1 cellular context compared by ENCODE assay signal in the genomic region with DNA sequence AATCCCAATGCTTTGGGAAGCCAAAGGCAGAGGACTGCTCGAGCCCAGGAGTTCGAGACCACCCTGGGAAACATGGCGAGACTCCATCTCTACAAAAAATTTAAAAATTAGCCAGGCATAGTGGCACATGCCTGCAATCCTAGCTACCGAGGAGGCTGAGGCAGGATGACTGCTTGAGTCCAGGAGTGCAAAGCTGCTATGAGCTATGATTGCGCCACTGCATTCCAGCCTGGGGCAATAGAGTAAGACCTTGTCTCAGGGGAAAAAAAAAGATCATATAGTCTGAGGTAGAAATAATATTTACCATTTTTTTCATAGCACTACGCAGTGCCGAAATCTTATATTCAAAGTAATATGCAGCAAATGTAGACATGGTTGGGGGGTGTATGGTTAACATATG.
TF ChIP-seq lines count a peak whose summit lies in the region.

No MANE protein-coding gene starts in this region.

TF ChIP-seq in HepG2, 621 proteins besides CTCF, POLR2A, EP300 and RAD21 (continued from another document and continues in another):
- TF ChIP-seq SOX6 (IDR thresholded peaks at IDR 0.05) (no peak), SOX6 (CRISPR knock-in tag; IDR thresholded peaks at IDR 0.05) (peak; percentile 59), GMEB2 (CRISPR knock-in tag; IDR thresholded peaks at IDR 0.05; ENCODE audit: low read depth) (no peak), ATAD3A (CRISPR knock-in tag; IDR thresholded peaks at IDR 0.05) (no peak), ZNF597 (CRISPR knock-in tag; IDR thresholded peaks at IDR 0.05) (no peak), ISX (CRISPR knock-in tag; conservative IDR thresholded peaks at IDR 0.05) (no peak), POLR2AphosphoS2 (IDR thresholded peaks at IDR 0.05; ENCODE audit: low read depth, low read length) (no peak), KDM5A (IDR thresholded peaks at IDR 0.05; ENCODE audit: borderline replicate concordance, low read length) (no peak), ZBTB49 (CRISPR knock-in tag; IDR thresholded peaks at IDR 0.05; ENCODE audit: borderline replicate concordance) (no peak), MED13 (CRISPR knock-in tag; IDR thresholded peaks at IDR 0.05) (no peak), ZNF572 (CRISPR knock-in tag; IDR thresholded peaks at IDR 0.05) (no peak), ZNF768 (CRISPR knock-in tag; IDR thresholded peaks at IDR 0.05) (no peak), ZSCAN31 (CRISPR knock-in tag; IDR thresholded peaks at IDR 0.05; ENCODE audit: low read depth) (no peak), ZFP90 (CRISPR knock-in tag; IDR thresholded peaks at IDR 0.05; ENCODE audit: borderline replicate concordance) (peak; percentile 97), ZNF207 (IDR thresholded peaks at IDR 0.05; ENCODE audit: borderline replicate concordance) (no peak), NFE2L2 (IDR thresholded peaks at IDR 0.05; ENCODE audit: low read length) (no peak), ZNF367 (CRISPR knock-in tag; IDR thresholded peaks at IDR 0.05; ENCODE audit: borderline replicate concordance) (no peak), ZNF24 (IDR thresholded peaks at IDR 0.05) (no peak), CEBPG (CRISPR knock-in tag; IDR thresholded peaks at IDR 0.05) (peak; percentile 99), GFI1 (CRISPR knock-in tag; IDR thresholded peaks at IDR 0.05; ENCODE audit: borderline replicate concordance) (no peak), HNRNPUL1 (IDR thresholded peaks at IDR 0.05; ENCODE audit: low read depth, low read length) (no peak), KDM4B (CRISPR knock-in tag; IDR thresholded peaks at IDR 0.05) (peak; percentile 73; the same call in 1 of the 2 replicates), FOXA3 (CRISPR knock-in tag; IDR thresholded peaks at IDR 0.05) (peak; percentile 78), BCL3 (CRISPR knock-in tag; IDR thresholded peaks at IDR 0.05) (no peak), MYPOP (CRISPR knock-in tag; IDR thresholded peaks at IDR 0.05) (no peak), NPAS2 (CRISPR knock-in tag; IDR thresholded peaks at IDR 0.05; ENCODE audit: borderline replicate concordance) (no peak), CBX5 (CRISPR knock-in tag; IDR thresholded peaks at IDR 0.05; ENCODE audit: borderline replicate concordance) (peak; percentile 81; the same call in 1 of the 2 replicates), PRPF4 (IDR thresholded peaks at IDR 0.05; ENCODE audit: low read depth, low read length, poor library complexity, severe bottlenecking) (no peak), ZNF83 (CRISPR knock-in tag; IDR thresholded peaks at IDR 0.05; ENCODE audit: borderline replicate concordance) (no peak), GPN1 (CRISPR knock-in tag; IDR thresholded peaks at IDR 0.05; ENCODE audit: borderline replicate concordance) (no peak), ZNF589 (CRISPR knock-in tag; conservative IDR thresholded peaks at IDR 0.05) (no peak), SP1 (IDR thresholded peaks at IDR 0.05) (no peak), SP1 (CRISPR knock-in tag; IDR thresholded peaks at IDR 0.05) (no peak)
- TF ChIP-seq, protein P1, sequence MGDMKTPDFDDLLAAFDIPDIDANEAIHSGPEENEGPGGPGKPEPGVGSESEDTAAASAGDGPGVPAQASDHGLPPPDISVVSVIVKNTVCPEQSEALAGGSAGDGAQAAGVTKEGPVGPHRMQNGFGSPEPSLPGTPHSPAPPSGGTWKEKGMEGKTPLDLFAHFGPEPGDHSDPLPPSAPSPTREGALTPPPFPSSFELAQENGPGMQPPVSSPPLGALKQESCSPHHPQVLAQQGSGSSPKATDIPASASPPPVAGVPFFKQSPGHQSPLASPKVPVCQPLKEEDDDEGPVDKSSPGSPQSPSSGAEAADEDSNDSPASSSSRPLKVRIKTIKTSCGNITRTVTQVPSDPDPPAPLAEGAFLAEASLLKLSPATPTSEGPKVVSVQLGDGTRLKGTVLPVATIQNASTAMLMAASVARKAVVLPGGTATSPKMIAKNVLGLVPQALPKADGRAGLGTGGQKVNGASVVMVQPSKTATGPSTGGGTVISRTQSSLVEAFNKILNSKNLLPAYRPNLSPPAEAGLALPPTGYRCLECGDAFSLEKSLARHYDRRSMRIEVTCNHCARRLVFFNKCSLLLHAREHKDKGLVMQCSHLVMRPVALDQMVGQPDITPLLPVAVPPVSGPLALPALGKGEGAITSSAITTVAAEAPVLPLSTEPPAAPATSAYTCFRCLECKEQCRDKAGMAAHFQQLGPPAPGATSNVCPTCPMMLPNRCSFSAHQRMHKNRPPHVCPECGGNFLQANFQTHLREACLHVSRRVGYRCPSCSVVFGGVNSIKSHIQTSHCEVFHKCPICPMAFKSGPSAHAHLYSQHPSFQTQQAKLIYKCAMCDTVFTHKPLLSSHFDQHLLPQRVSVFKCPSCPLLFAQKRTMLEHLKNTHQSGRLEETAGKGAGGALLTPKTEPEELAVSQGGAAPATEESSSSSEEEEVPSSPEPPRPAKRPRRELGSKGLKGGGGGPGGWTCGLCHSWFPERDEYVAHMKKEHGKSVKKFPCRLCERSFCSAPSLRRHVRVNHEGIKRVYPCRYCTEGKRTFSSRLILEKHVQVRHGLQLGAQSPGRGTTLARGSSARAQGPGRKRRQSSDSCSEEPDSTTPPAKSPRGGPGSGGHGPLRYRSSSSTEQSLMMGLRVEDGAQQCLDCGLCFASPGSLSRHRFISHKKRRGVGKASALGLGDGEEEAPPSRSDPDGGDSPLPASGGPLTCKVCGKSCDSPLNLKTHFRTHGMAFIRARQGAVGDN (CRISPR knock-in tag; IDR thresholded peaks at IDR 0.05) = no peak
- TF ChIP-seq, protein P2, sequence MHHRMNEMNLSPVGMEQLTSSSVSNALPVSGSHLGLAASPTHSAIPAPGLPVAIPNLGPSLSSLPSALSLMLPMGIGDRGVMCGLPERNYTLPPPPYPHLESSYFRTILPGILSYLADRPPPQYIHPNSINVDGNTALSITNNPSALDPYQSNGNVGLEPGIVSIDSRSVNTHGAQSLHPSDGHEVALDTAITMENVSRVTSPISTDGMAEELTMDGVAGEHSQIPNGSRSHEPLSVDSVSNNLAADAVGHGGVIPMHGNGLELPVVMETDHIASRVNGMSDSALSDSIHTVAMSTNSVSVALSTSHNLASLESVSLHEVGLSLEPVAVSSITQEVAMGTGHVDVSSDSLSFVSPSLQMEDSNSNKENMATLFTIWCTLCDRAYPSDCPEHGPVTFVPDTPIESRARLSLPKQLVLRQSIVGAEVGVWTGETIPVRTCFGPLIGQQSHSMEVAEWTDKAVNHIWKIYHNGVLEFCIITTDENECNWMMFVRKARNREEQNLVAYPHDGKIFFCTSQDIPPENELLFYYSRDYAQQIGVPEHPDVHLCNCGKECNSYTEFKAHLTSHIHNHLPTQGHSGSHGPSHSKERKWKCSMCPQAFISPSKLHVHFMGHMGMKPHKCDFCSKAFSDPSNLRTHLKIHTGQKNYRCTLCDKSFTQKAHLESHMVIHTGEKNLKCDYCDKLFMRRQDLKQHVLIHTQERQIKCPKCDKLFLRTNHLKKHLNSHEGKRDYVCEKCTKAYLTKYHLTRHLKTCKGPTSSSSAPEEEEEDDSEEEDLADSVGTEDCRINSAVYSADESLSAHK (CRISPR knock-in tag; IDR thresholded peaks at IDR 0.05; ENCODE audit: borderline replicate concordance) = no peak
- TF ChIP-seq, protein P3, sequence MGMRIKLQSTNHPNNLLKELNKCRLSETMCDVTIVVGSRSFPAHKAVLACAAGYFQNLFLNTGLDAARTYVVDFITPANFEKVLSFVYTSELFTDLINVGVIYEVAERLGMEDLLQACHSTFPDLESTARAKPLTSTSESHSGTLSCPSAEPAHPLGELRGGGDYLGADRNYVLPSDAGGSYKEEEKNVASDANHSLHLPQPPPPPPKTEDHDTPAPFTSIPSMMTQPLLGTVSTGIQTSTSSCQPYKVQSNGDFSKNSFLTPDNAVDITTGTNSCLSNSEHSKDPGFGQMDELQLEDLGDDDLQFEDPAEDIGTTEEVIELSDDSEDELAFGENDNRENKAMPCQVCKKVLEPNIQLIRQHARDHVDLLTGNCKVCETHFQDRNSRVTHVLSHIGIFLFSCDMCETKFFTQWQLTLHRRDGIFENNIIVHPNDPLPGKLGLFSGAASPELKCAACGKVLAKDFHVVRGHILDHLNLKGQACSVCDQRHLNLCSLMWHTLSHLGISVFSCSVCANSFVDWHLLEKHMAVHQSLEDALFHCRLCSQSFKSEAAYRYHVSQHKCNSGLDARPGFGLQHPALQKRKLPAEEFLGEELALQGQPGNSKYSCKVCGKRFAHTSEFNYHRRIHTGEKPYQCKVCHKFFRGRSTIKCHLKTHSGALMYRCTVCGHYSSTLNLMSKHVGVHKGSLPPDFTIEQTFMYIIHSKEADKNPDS (CRISPR knock-in tag; IDR thresholded peaks at IDR 0.05) = no peak
- TF ChIP-seq, protein P4, sequence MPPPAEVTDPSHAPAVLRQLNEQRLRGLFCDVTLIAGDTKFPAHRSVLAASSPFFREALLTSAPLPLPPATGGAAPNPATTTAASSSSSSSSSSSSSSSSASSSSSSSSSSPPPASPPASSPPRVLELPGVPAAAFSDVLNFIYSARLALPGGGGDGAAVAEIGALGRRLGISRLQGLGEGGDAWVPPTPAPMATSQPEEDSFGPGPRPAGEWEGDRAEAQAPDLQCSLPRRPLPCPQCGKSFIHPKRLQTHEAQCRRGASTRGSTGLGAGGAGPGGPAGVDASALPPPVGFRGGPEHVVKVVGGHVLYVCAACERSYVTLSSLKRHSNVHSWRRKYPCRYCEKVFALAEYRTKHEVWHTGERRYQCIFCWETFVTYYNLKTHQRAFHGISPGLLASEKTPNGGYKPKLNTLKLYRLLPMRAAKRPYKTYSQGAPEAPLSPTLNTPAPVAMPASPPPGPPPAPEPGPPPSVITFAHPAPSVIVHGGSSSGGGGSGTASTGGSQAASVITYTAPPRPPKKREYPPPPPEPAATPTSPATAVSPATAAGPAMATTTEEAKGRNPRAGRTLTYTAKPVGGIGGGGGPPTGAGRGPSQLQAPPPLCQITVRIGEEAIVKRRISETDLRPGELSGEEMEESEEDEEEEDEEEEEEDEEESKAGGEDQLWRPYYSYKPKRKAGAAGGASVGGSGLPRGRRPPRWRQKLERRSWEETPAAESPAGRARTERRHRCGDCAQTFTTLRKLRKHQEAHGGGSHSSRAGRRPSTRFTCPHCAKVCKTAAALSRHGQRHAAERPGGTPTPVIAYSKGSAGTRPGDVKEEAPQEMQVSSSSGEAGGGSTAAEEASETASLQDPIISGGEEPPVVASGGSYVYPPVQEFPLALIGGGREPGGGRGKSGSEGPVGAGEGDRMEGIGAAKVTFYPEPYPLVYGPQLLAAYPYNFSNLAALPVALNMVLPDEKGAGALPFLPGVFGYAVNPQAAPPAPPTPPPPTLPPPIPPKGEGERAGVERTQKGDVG (CRISPR knock-in tag; IDR thresholded peaks at IDR 0.05; ENCODE audit: borderline replicate concordance) = no peak
- TF ChIP-seq, protein P5, sequence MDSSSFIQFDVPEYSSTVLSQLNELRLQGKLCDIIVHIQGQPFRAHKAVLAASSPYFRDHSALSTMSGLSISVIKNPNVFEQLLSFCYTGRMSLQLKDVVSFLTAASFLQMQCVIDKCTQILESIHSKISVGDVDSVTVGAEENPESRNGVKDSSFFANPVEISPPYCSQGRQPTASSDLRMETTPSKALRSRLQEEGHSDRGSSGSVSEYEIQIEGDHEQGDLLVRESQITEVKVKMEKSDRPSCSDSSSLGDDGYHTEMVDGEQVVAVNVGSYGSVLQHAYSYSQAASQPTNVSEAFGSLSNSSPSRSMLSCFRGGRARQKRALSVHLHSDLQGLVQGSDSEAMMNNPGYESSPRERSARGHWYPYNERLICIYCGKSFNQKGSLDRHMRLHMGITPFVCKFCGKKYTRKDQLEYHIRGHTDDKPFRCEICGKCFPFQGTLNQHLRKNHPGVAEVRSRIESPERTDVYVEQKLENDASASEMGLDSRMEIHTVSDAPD (CRISPR knock-in tag; IDR thresholded peaks at IDR 0.05) = 0 out of 2 replicates have a peak, but pooled peaks have one; percentile 58
